In the genomic region with DNA sequence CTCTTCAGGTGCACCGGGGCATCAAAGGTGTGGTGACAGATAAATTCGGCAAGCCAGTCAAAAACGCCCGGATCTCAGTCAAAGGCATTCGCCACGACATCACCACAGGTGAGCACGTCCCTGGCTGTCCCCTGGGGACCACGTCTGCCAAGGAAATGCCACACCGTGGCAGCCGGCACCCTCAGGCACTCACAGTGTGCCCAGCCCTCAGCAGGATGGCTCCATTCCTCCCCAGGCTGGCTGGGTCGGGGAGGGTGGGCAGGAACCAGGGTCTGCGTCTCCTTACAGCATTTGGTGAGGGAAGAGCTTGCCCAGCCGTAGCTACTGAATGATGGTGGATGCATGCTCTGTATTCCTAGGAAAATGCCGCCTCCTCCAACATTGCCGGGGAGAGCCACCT, we compare ENCODE assay signal across 32 cellular contexts. TPM values are rescaled to one million over a fixed set of nuclear protein-coding genes. Genes with fewer than 3 reads are reported as not detected.
"Had no signal": no experiment of that assay in that cellular context is flagged by ENCODE, and none has a peak within 500 bp of the region (broad histone marks: within the 10 kb centered on the region; RNA-seq: fewer than 3 reads in every experiment).

No MANE protein-coding gene starts in this region.

- H3K9me3 ChIP-seq: ascending aorta, Peyer's patch, SJCRH30 had no signal

- H3K27me3 ChIP-seq: ascending aorta, cardiac muscle cell, Peyer's patch, SJCRH30 had no signal

- H3K4me1 Mint-ChIP-seq: activated CD4-positive, alpha-beta T cell treated with anti-CD3 and anti-CD28 coated beads, Interleukin-2, amount 10 ng/mL, durations not matched to agents 24 days and 14 days; activated naive CD4-positive, alpha-beta T cell treated with anti-CD3 and anti-CD28 coated beads, Interleukin-2, amount 50 U/mL, for 24 hours; activated naive CD8-positive, alpha-beta T cell treated with anti-CD3 and anti-CD28 coated beads, Interleukin-2, amount 10 ng/mL, durations not matched to agents 7 days and 5 days; IgD-negative memory B cell had no signal

- H3K27ac Mint-ChIP-seq: activated CD4-positive, alpha-beta T cell treated with anti-CD3 and anti-CD28 coated beads, Interleukin-2, amount 10 ng/mL, durations not matched to agents 24 days and 14 days; activated CD8-positive, alpha-beta T cell treated with anti-CD3 and anti-CD28 coated beads, Interleukin-2, amount 10 ng/mL, durations not matched to agents 7 days and 5 days; activated naive CD4-positive, alpha-beta T cell treated with anti-CD3 and anti-CD28 coated beads, Interleukin-2, amount 50 U/mL, for 24 hours; activated naive CD8-positive, alpha-beta T cell treated with anti-CD3 and anti-CD28 coated beads, Interleukin-2, amount 10 ng/mL, durations not matched to agents 7 days and 5 days; activated T-cell treated with anti-CD3 and anti-CD28 coated beads, Interleukin-2, amount 50 U/mL, for 24 hours; activated T-helper 2 cell treated with anti-CD3 and anti-CD28 coated beads, Interferon-gamma antibody, Interleukin-2, Interleukin-4, amounts not matched to agents 10 μg/mL and 5 μg/mL and 100 μg/mL, durations not matched to agents 14 hours and 24 hours and 36 hours; IgD-negative memory B cell; T-helper 1 cell treated with Interleukin-12 subunit alpha and Interleukin-12 subunit beta and Interleukin-4 antibody, amounts not matched to agents 30 μg/mL and 1 μg/mL, for 36 hours; T-helper 2 cell treated with Interferon-gamma antibody and Interleukin-4, amounts not matched to agents 5 μg/mL and 100 μg/mL, for 36 hours had no signal

- H3K4me3 ChIP-seq: ascending aorta, cardiac muscle cell, Peyer's patch, SJCRH30, SK-N-MC had no signal

- H3K27ac ChIP-seq: ascending aorta, cardiac muscle cell, Peyer's patch, SJCRH30, SK-N-MC had no signal

- H3K27me3 Mint-ChIP-seq: activated CD4-positive, alpha-beta T cell treated with anti-CD3 and anti-CD28 coated beads, Interleukin-2, amount 10 ng/mL, durations not matched to agents 24 days and 14 days; activated naive CD4-positive, alpha-beta T cell treated with anti-CD3 and anti-CD28 coated beads, Interleukin-2, amount 50 U/mL, for 24 hours; activated naive CD8-positive, alpha-beta T cell treated with anti-CD3 and anti-CD28 coated beads, Interleukin-2, amount 10 ng/mL, durations not matched to agents 7 days and 5 days; activated T-cell treated with anti-CD3 and anti-CD28 coated beads, Interleukin-2, amount 50 U/mL, for 24 hours had no signal

- DNase-seq: activated CD4-positive, alpha-beta T cell treated with anti-CD3 and anti-CD28 coated beads, Interleukin-2, amount 10 ng/mL, durations not matched to agents 24 days and 14 days; activated CD4-positive, alpha-beta T cell treated with anti-CD3 and anti-CD28 coated beads, Interleukin-2, amount 50 U/mL, for 4 hours; activated CD8-positive, alpha-beta T cell treated with anti-CD3 and anti-CD28 coated beads, Interleukin-2, amount 10 ng/mL, durations not matched to agents 7 days and 5 days; activated gamma-delta T cell; activated naive CD4-positive, alpha-beta T cell treated with Interleukin-2 at 50 U/mL for 16 hours; activated naive CD8-positive, alpha-beta T cell treated with anti-CD3 and anti-CD28 coated beads, Interleukin-2, amount 10 ng/mL, durations not matched to agents 7 days and 5 days; activated T-cell treated with anti-CD3 and anti-CD28 coated beads, Interleukin-2, amount 50 U/mL, for 24 hours; amygdala; Karpas-422; KBM-7; NCI-H1105; NCI-H1417 treated with DMSO at 0.1 percent for 48 hours; NCI-H187 treated with DMSO at 0.1 percent for 48 hours; NCI-H2081; NCI-H2171 treated with DMSO at 0.1 percent for 48 hours; NCI-H2227 treated with DMSO at 0.1 percent for 48 hours; NCI-H446; NCI-H524 treated with DMSO at 0.1 percent for 48 hours; PC-3; Peyer's patch; RPMI8226; SHP77; SJCRH30 had no signal

- H3K4me1 ChIP-seq: ascending aorta, Peyer's patch, SJCRH30 had no signal

- H3K36me3 ChIP-seq: ascending aorta, cardiac muscle cell, Peyer's patch had no signal

- H3K9me3 Mint-ChIP-seq: activated CD4-positive, alpha-beta T cell treated with anti-CD3 and anti-CD28 coated beads, Interleukin-2, amount 10 ng/mL, durations not matched to agents 24 days and 14 days; activated naive CD4-positive, alpha-beta T cell treated with anti-CD3 and anti-CD28 coated beads, Interleukin-2, amount 50 U/mL, for 24 hours; activated naive CD8-positive, alpha-beta T cell treated with anti-CD3 and anti-CD28 coated beads, Interleukin-2, amount 10 ng/mL, durations not matched to agents 7 days and 5 days; activated T-cell treated with anti-CD3 and anti-CD28 coated beads, Interleukin-2, amount 50 U/mL, for 24 hours; activated T-helper 2 cell treated with anti-CD3 and anti-CD28 coated beads, Interferon-gamma antibody, Interleukin-2, Interleukin-4, amounts not matched to agents 10 μg/mL and 5 μg/mL and 100 μg/mL, durations not matched to agents 14 hours and 24 hours and 36 hours; IgD-negative memory B cell; T-helper 1 cell treated with Interleukin-12 subunit alpha and Interleukin-12 subunit beta and Interleukin-4 antibody, amounts not matched to agents 30 μg/mL and 1 μg/mL, for 36 hours; T-helper 2 cell treated with Interferon-gamma antibody and Interleukin-4, amounts not matched to agents 5 μg/mL and 100 μg/mL, for 36 hours had no signal

- H3K4me3 Mint-ChIP-seq: activated CD4-positive, alpha-beta T cell treated with anti-CD3 and anti-CD28 coated beads, Interleukin-2, amount 10 ng/mL, durations not matched to agents 24 days and 14 days; activated CD8-positive, alpha-beta T cell treated with anti-CD3 and anti-CD28 coated beads, Interleukin-2, amount 10 ng/mL, durations not matched to agents 7 days and 5 days; activated naive CD4-positive, alpha-beta T cell treated with anti-CD3 and anti-CD28 coated beads, Interleukin-2, amount 50 U/mL, for 24 hours; activated naive CD8-positive, alpha-beta T cell treated with anti-CD3 and anti-CD28 coated beads, Interleukin-2, amount 10 ng/mL, durations not matched to agents 7 days and 5 days; activated T-cell treated with anti-CD3 and anti-CD28 coated beads, Interleukin-2, amount 50 U/mL, for 24 hours; IgD-negative memory B cell; T-helper 1 cell treated with Interleukin-12 subunit alpha and Interleukin-12 subunit beta and Interleukin-4 antibody, amounts not matched to agents 30 μg/mL and 1 μg/mL, for 36 hours; T-helper 2 cell treated with Interferon-gamma antibody and Interleukin-4, amounts not matched to agents 5 μg/mL and 100 μg/mL, for 36 hours had no signal

- H3K36me3 Mint-ChIP-seq: activated naive CD4-positive, alpha-beta T cell treated with anti-CD3 and anti-CD28 coated beads, Interleukin-2, amount 50 U/mL, for 24 hours; activated naive CD8-positive, alpha-beta T cell treated with anti-CD3 and anti-CD28 coated beads, Interleukin-2, amount 10 ng/mL, durations not matched to agents 7 days and 5 days; IgD-negative memory B cell had no signal

- ATAC-seq: activated CD8-positive, alpha-beta T cell treated with anti-CD3 and anti-CD28 coated beads, Interleukin-2, amount 10 ng/mL, durations not matched to agents 7 days and 5 days; PC-3 had no signal

RNA-seq across cellular contexts. Expression of a gene that starts 25.9 kb away (rescaled TPM):
- total RNA-seq: activated CD4-positive, alpha-beta T cell treated with anti-CD3 and anti-CD28 coated beads, Interleukin-2, amount 10 ng/mL, durations not matched to agents 24 days and 14 days; activated naive CD8-positive, alpha-beta T cell treated with anti-CD3 and anti-CD28 coated beads, Interleukin-2, amount 10 ng/mL, durations not matched to agents 7 days and 5 days; activated T-helper 2 cell treated with anti-CD3 and anti-CD28 coated beads, Interferon-gamma antibody, Interleukin-2, Interleukin-4, amounts not matched to agents 10 μg/mL and 5 μg/mL and 100 μg/mL, durations not matched to agents 14 hours and 24 hours and 36 hours; MCF 10A had no signal
- polyA plus RNA-seq: IgD-negative memory B cell had no signal

RNA-seq across cellular contexts. Expression of a gene that starts 38.2 kb away (rescaled TPM):
- total RNA-seq: activated CD4-positive, alpha-beta T cell treated with anti-CD3 and anti-CD28 coated beads, Interleukin-2, amount 10 ng/mL, durations not matched to agents 24 days and 14 days; activated CD8-positive, alpha-beta T cell treated with anti-CD3 and anti-CD28 coated beads, Interleukin-2, amount 10 ng/mL, durations not matched to agents 7 days and 5 days; activated naive CD8-positive, alpha-beta T cell treated with anti-CD3 and anti-CD28 coated beads, Interleukin-2, amount 10 ng/mL, durations not matched to agents 7 days and 5 days; activated T-helper 2 cell treated with anti-CD3 and anti-CD28 coated beads, Interferon-gamma antibody, Interleukin-2, Interleukin-4, amounts not matched to agents 10 μg/mL and 5 μg/mL and 100 μg/mL, durations not matched to agents 14 hours and 24 hours and 36 hours; ascending aorta; MCF 10A; Peyer's patch had no signal
- polyA plus RNA-seq: IgD-negative memory B cell had no signal
